ENCODE assay signal across 8 cellular contexts in the genomic region with DNA sequence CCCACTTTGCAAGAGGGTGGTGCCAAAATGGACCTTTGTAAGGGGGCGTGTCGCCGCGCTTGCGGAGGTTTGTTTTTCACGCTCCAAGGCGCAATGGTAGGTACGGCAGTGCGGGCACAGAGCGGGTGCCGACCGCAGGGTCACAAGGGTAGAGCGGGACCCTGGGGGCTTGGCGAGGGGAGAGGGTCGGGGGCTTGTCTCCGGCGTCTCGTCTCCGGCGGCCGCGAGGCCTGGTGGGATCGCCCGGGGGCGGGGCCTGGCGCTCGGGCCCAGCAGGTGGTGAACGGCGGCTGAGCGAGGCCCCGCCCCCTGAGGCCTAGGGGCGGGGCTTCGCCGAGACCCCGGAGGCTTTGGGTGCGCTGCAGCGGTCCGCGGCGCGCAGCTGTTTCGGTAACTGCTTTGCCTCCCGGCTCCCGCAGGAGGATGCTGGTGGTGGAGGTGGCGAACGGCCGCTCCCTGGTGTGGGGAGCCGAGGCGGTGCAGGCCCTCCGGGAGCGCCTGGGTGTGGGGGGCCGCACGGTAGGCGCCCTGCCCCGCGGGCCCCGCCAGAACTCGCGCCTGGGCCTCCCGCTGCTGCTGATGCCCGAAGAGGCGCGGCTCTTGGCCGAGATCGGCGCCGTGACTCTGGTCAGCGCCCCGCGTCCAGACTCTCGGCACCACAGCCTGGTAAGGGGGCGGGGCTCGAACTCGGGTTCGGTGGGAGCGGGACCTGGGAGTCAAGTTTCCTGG. TPM values are rescaled to one million over a fixed set of nuclear protein-coding genes. Genes with fewer than 3 reads are reported as not detected.
DNase-seq lines count a peak whose midpoint lies in the region; TF ChIP-seq lines count a peak whose summit lies in the region.

A gene (plus strand): TSS at position 367 of the 729 bp plus-strand sequence. CDS start 57 bp downstream, at position 424.

- no peak within 1 kb of the TSS for H2BK20ac ChIP-seq in H9 (ENCODE audit: low read depth, low read length, poor library complexity, severe bottlenecking)

- peaks cover 13 to 29% of the 10 kb centered on the region in 2 experiments for H3K4me1 Mint-ChIP-seq in H9

- in situ Hi-C loops in SK-MEL-5 (cut with HindIII; ENCODE audit: low pct_unique_long_range_greater_than_20kb, low sequenced_read_pairs), result no loop called here

- H3K36me3 Mint-ChIP-seq in H9 (ENCODE audit: insufficient read depth in 1 of 3, low read depth in 3 of 3), result peaks cover 29 to 56% (median 56%) of the 10 kb centered on the region in 3 experiments

- no peaks in the 10 kb centered on the region for H3K27me3 Mint-ChIP-seq in H9 (ENCODE audit: low read depth)

- H3K4me1 ChIP-seq in H9 (ENCODE audit: insufficient read depth, low read length) (peaks cover 3% of the 10 kb centered on the region; the same call in 1 of the 2 replicates), right atrium auricular region (peaks cover 0 to 24% of the 10 kb centered on the region in 2 donors)

- no peak within 1 kb of the TSS for H2AK5ac ChIP-seq in H9 (ENCODE audit: insufficient read length, low read length)

- no peak within 1 kb of the TSS for H3K56ac ChIP-seq in H9 (ENCODE audit: insufficient read length, low read depth, low read length)

- peak within 1 kb of the TSS; percentile 100 for H3K27ac Mint-ChIP-seq in H9

- H3K27ac ChIP-seq in H9 (ENCODE audit: insufficient read length, low read depth, low read length) (peak within 1 kb of the TSS; percentile 80), adipose tissue (ENCODE audit: low read depth, low read length) (peak within 1 kb of the TSS; percentile 82), right atrium auricular region (peak within 1 kb of the TSS; percentile 96 to 97)

- no peak within 1 kb of the TSS for H2AFZ ChIP-seq in H9 (ENCODE audit: low read length)

- peak within 1 kb of the TSS; percentile 94 for H3K14ac ChIP-seq in H9 (ENCODE audit: insufficient read depth, low read length)

- H3K4me3 ChIP-seq in right atrium auricular region, result peak within 1 kb of the TSS; percentile 63 to 94

- H4K5ac ChIP-seq in H9 (ENCODE audit: insufficient read length, low read depth, low read length), result peak within 1 kb of the TSS; percentile 36

- no peak within 1 kb of the TSS for H4K91ac ChIP-seq in H9 (ENCODE audit: insufficient read length, low read depth, low read length)

- H3K4ac ChIP-seq in H9 (ENCODE audit: low read depth, low read length), result no peak within 1 kb of the TSS; the same call in 1 of the 2 replicates

- no peaks in the 10 kb centered on the region for H3K79me2 ChIP-seq in H9 (ENCODE audit: insufficient read depth, low read length)

- H3K18ac ChIP-seq in H9 (ENCODE audit: insufficient read length, low read depth, low read length), result peak within 1 kb of the TSS; percentile 94

- TF ChIP-seq CTCF in H9 (conservative IDR thresholded peaks at IDR 0.05) (no peak), right atrium auricular region (IDR thresholded peaks at IDR 0.05) (no peak)

- no CpG with 5 or more reads among the region's 76 CpGs for WGBS in H9 (ENCODE audit: extremely low coverage, insufficient read length, low lambda C conversion rate)
- 0 to 1% (median 1%) methylated on average over 68 to 76 of the region's 76 CpGs for WGBS in adipose tissue, 3 donors

- peak within 1 kb of the TSS; percentile 42 for H2BK5ac ChIP-seq in H9 (ENCODE audit: insufficient read length, low read length)

- H3T11ph ChIP-seq in H9 (ENCODE audit: low read length), result no peak within 1 kb of the TSS

- H3K27me3 ChIP-seq in H9 (ENCODE audit: insufficient read depth, low read length), result no peaks in the 10 kb centered on the region
- no peaks in the 10 kb centered on the region for H3K27me3 ChIP-seq in right atrium auricular region

- peaks cover 11% of the 10 kb centered on the region for H3K23me2 ChIP-seq in H9 (ENCODE audit: insufficient read length, low read depth, low read length, poor library complexity, severe bottlenecking)

- H3K79me1 ChIP-seq in H9 (ENCODE audit: insufficient read depth, low read depth, low read length, poor library complexity, severe bottlenecking), result no peaks in the 10 kb centered on the region

- DNase-seq in H9 (peak; percentile 84), M059J (ENCODE audit: low read depth) (peak; percentile 81), SK-MEL-5 (ENCODE audit: low read depth, low spot score) (peak; percentile 74), right atrium auricular region (ENCODE audit: low spot score) (no peak), pulmonary artery endothelial cell (ENCODE audit: low read depth, low spot score) (no peak), HPDE6-E6E7 (ENCODE audit: extremely low spot score) (no peak)

- no peak within 1 kb of the TSS for H2BK120ac ChIP-seq in H9 (ENCODE audit: low read depth, low read length, poor library complexity, severe bottlenecking)

- no peak within 1 kb of the TSS for H3K23ac ChIP-seq in H9 (ENCODE audit: insufficient read length, low read depth, low read length)

- TF ChIP-seq POLR2A in GM10847 (IDR thresholded peaks at IDR 0.05; ENCODE audit: extremely low read depth, insufficient read length), result peak; percentile 28

- peaks cover 15% of the 10 kb centered on the region for H3K36me3 ChIP-seq in right atrium auricular region

- H4K20me1 ChIP-seq in H9 (ENCODE audit: control insufficient read depth, insufficient read depth, insufficient read length), result peaks cover 3% of the 10 kb centered on the region

- H3K9ac ChIP-seq in H9 (ENCODE audit: extremely low read depth, insufficient read length, low read length), result peak within 1 kb of the TSS; percentile 82

- no peaks in the 10 kb centered on the region for H3K9me3 Mint-ChIP-seq in H9

- H2BK12ac ChIP-seq in H9 (ENCODE audit: insufficient read length, low read depth, low read length), result peak within 1 kb of the TSS; percentile 6

- H3K4me3 Mint-ChIP-seq in H9, result peak within 1 kb of the TSS; percentile 87 to 93

- H2BK15ac ChIP-seq in H9 (ENCODE audit: low read depth, low read length), result no peak within 1 kb of the TSS; the same call in 1 of the 2 replicates

- no peaks in the 10 kb centered on the region for H3K9me3 ChIP-seq in H9 (ENCODE audit: control insufficient read depth, low read depth, low read length)
- H3K9me3 ChIP-seq in right atrium auricular region, result no peaks in the 10 kb centered on the region

- peak within 1 kb of the TSS; percentile 89 for H3K4me2 ChIP-seq in H9 (ENCODE audit: insufficient read depth, insufficient read length, low read length)

- no peak within 1 kb of the TSS for H4K8ac ChIP-seq in H9 (replicated peaks; ENCODE audit: insufficient read length, low read depth, low read length)

RNA-seq across cellular contexts. Expression of the gene that starts here (rescaled TPM):
- total RNA-seq in H9 (2021) (28.3 and 29.0 TPM in 2 replicates), right atrium auricular region (10 to 100 TPM; 36.7 to 37.0 TPM), pulmonary artery endothelial cell (58.7 and 65.7 TPM in 2 replicates)
- total RNA-seq in M059J (2014; rRNA removed; shearing (Covaris generic)), result 116 and 173 TPM in 2 replicates
- total RNA-seq in SK-MEL-5 (2014; rRNA removed; shearing (Covaris generic)), result 46.1 and 49.0 TPM in 2 replicates
- 77.5 and 89.8 TPM in 2 replicates for polyA plus RNA-seq in SK-MEL-5 (2015; cell fraction: cytosol; rRNA removed)
- polyA plus RNA-seq in SK-MEL-5 (2015; cell fraction: nucleus; rRNA removed), result 13.8 and 24.9 TPM in 2 replicates
- 10 to 100 TPM; 32.8 to 45.0 (median 39.6) TPM for polyA plus RNA-seq in adipose tissue

Comparison
In these comparisons a context has a peak if more than half of its experiments do, and no peak if none do; other contexts are left out.
1. DNase-seq: peak in H9 (single experiment), M059J (single experiment) and SK-MEL-5 (single experiment); none in right atrium auricular region (single experiment), pulmonary artery endothelial cell (single experiment) and HPDE6-E6E7 (single experiment).
2. Peak in every context shown above with its lines, with median percentiles within 50 percentile points of each other: H3K27ac ChIP-seq.